In the genomic region with DNA sequence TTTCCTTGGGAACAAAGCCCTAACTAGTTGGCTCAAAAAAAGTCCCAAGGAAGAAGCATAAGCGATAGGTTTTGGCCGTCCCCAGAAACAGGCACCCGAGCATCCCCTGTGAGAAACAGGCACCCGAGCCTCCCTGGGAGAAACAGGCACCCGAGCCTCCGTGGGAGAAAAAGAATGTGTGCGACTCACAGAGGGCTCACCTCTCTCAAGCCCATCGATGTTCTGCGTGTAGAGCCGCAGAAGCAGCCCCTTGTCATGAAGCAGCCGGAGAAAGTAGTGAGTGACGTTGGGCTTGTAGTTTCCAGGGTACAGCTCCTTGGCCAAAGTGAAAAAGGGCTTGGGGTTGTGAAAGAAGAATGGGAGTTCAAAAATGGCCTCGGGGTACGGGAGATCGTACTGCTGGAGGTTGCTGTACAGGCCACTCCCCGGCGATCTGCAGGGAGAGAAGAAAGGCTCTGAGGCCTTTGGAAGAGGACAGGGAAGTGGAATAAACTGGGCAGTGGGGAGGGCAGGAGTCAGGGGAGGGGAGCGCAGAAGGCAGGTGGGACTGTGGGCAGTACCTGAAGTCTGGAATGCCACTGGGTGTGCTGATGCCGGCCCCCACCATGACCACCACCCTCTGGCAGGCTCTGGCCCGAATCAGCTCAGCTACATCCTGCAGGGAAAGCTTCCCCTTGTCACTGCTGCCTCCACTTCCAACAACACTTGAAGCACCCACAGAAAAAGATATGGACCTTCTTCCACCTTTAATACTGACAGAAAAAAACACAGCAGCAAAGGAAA, we compare ENCODE assay signal across 14 cellular contexts. TPM values are rescaled to one million over a fixed set of nuclear protein-coding genes. Genes with fewer than 3 reads are reported as not detected.
"Had no signal": no experiment of that assay in that cellular context is flagged by ENCODE, and none has a peak within 500 bp of the region (broad histone marks: within the 10 kb centered on the region; RNA-seq: fewer than 3 reads in every experiment).

No MANE protein-coding gene starts in this region.

- H3K4me3 ChIP-seq: ascending aorta, cardiac muscle cell, heart right ventricle, skin epidermis, tibial artery had no signal

- H3K9me3 ChIP-seq: ascending aorta, heart right ventricle, tibial artery had no signal

- DNase-seq: activated CD4-positive, alpha-beta T cell treated with anti-CD3 and anti-CD28 coated beads, Interleukin-2, amount 50 U/mL, for 48 hours; activated CD4-positive, CD25-positive, alpha-beta regulatory T cell; foreskin melanocyte; heart right ventricle; left ventricle myocardium superior; posterior cingulate gyrus had no signal

- ATAC-seq: heart right ventricle, left ventricle myocardium superior, SK-N-SH treated with all-trans-retinoic acid at 6 μM for 48 hours had no signal

- H3K27ac ChIP-seq: ascending aorta, cardiac muscle cell, heart right ventricle, skin epidermis, tibial artery had no signal

- H3K27me3 ChIP-seq: ascending aorta, cardiac muscle cell, heart right ventricle, tibial artery had no signal

- H3K36me3 ChIP-seq: cardiac muscle cell had no signal

RNA-seq across cellular contexts. Expression of gene SCGB1C1, which starts 40.1 kb away (rescaled TPM):
- total RNA-seq: ascending aorta; cardiac muscle cell; endothelial cell of umbilical vein; heart right ventricle; left ventricle myocardium superior; T-helper 2 cell treated with Interferon-gamma antibody and Interleukin-4, amounts not matched to agents 100 ng/mL and 5 ng/mL, for 36 hours had no signal
- polyA plus RNA-seq: cardiac muscle cell, endothelial cell of umbilical vein, heart right ventricle, keratinocyte had no signal
